Comparison of ENCODE assay signal across 12 cellular contexts in genomic region chr1:21901473-21901847, GRCh38. TPM values are rescaled to one million over a fixed set of nuclear protein-coding genes. Genes with fewer than 3 reads are reported as not detected.
DNase-seq lines count a peak whose midpoint lies in the region; ATAC-seq and TF ChIP-seq lines count a peak whose summit lies in the region.
"Had no signal": no experiment of that assay in that cellular context is flagged by ENCODE, and none has a peak within 500 bp of the region (broad histone marks: within the 10 kb centered on the region; RNA-seq: fewer than 3 reads in every experiment).

No MANE protein-coding gene starts in this region.

- in situ Hi-C loops in brain microvascular endothelial cell (cut with HindIII; ENCODE audit: low pct_ligation_motif_present, low sequenced_read_pairs) = no loop called here

- peaks cover 2% of the 10 kb centered on the region for H3K36me3 ChIP-seq in brain microvascular endothelial cell (replicated peaks)

- no peaks in the 10 kb centered on the region for H3K9me3 Mint-ChIP-seq in stimulated activated memory B cell treated with anti-CD40 and anti-IgM and Interleukin-4, amounts not matched to agents 10 μg/mL and 1 μg/mL and 100 μg/mL, for 72 hours
- H3K9me3 Mint-ChIP-seq in type B pancreatic cell = no peaks in the 10 kb centered on the region
- no peaks in the 10 kb centered on the region for H3K9me3 Mint-ChIP-seq in activated naive CD4-positive, alpha-beta T cell treated with anti-CD3 and anti-CD28 coated beads, Interleukin-2, amount 50 U/mL, for 72 hours
- H3K9me3 Mint-ChIP-seq: activated T-helper 2 cell treated with anti-CD3 and anti-CD28 coated beads, Interferon-gamma antibody, Interleukin-2, Interleukin-4, amounts not matched to agents 10 μg/mL and 5 μg/mL and 100 μg/mL, durations not matched to agents 14 hours and 24 hours and 36 hours; stimulated activated naive CD8-positive, alpha-beta T cell treated with anti-CD3 and anti-CD28 coated beads, Interleukin-15, Interleukin-2, amounts not matched to agents 100 ng/mL and 50 ng/mL, for 24 hours had no signal

- peak; percentile 65 for DNase-seq in EL
- no peak for DNase-seq in brain microvascular endothelial cell
- DNase-seq in islet precursor cell = peak; percentile 95
- DNase-seq in HT-29 (ENCODE audit: low spot score) = no peak
- DNase-seq in type B pancreatic cell (ENCODE audit: extremely low spot score, unreplicated experiment) = no peak
- no peak for DNase-seq in activated naive CD4-positive, alpha-beta T cell treated with anti-CD3 and anti-CD28 coated beads, Interleukin-2, amount 50 U/mL, for 72 hours (ENCODE audit: low spot score in 2 of 2)
- DNase-seq: GOT3, NCI-H1048 had no signal

- H3K4me1 Mint-ChIP-seq in stimulated activated memory B cell treated with anti-CD40 and anti-IgM and Interleukin-4, amounts not matched to agents 10 μg/mL and 1 μg/mL and 100 μg/mL, for 72 hours = peaks cover 6% of the 10 kb centered on the region
- peaks cover 53% of the 10 kb centered on the region for H3K4me1 Mint-ChIP-seq in type B pancreatic cell (ENCODE audit: unreplicated experiment)

- no peaks in the 10 kb centered on the region for H3K36me3 Mint-ChIP-seq in stimulated activated memory B cell treated with anti-CD40 and anti-IgM and Interleukin-4, amounts not matched to agents 10 μg/mL and 1 μg/mL and 100 μg/mL, for 72 hours
- H3K36me3 Mint-ChIP-seq in type B pancreatic cell = no peaks in the 10 kb centered on the region
- no peaks in the 10 kb centered on the region for H3K36me3 Mint-ChIP-seq in activated naive CD4-positive, alpha-beta T cell treated with anti-CD3 and anti-CD28 coated beads, Interleukin-2, amount 50 U/mL, for 72 hours

- ATAC-seq in stimulated activated memory B cell treated with anti-CD40 and anti-IgM and Interleukin-4, amounts not matched to agents 10 μg/mL and 1 μg/mL and 100 μg/mL, for 72 hours = peak; percentile 3
- no peak for ATAC-seq in activated naive CD4-positive, alpha-beta T cell treated with anti-CD3 and anti-CD28 coated beads, Interleukin-2, amount 50 U/mL, for 72 hours
- no peak for ATAC-seq in HG02571 (IDR thresholded peaks at IDR 0.05; ENCODE audit: unreplicated experiment)

- H3K4me3 Mint-ChIP-seq in stimulated activated memory B cell treated with anti-CD40 and anti-IgM and Interleukin-4, amounts not matched to agents 10 μg/mL and 1 μg/mL and 100 μg/mL, for 72 hours = no peak overlapping the region
- no peak overlapping the region for H3K4me3 Mint-ChIP-seq in type B pancreatic cell
- H3K4me3 Mint-ChIP-seq: stimulated activated naive CD8-positive, alpha-beta T cell treated with anti-CD3 and anti-CD28 coated beads, Interleukin-15, Interleukin-2, amounts not matched to agents 100 ng/mL and 50 ng/mL, for 24 hours had no signal

- no peak overlapping the region for H3K27ac ChIP-seq in brain microvascular endothelial cell

- peaks cover 21% of the 10 kb centered on the region for H3K27me3 Mint-ChIP-seq in stimulated activated memory B cell treated with anti-CD40 and anti-IgM and Interleukin-4, amounts not matched to agents 10 μg/mL and 1 μg/mL and 100 μg/mL, for 72 hours
- H3K27me3 Mint-ChIP-seq in type B pancreatic cell = no peaks in the 10 kb centered on the region
- H3K27me3 Mint-ChIP-seq: stimulated activated naive CD8-positive, alpha-beta T cell treated with anti-CD3 and anti-CD28 coated beads, Interleukin-15, Interleukin-2, amounts not matched to agents 100 ng/mL and 50 ng/mL, for 24 hours had no signal

- no peaks in the 10 kb centered on the region for H3K27me3 ChIP-seq in brain microvascular endothelial cell (replicated peaks)

- TF ChIP-seq CTCF in brain microvascular endothelial cell (IDR thresholded peaks at IDR 0.05; ENCODE audit: low read depth, low read length, missing control alignments) (peak; percentile 23), type B pancreatic cell (conservative IDR thresholded peaks at IDR 0.05) (no peak)

- no peak overlapping the region for H3K4me3 ChIP-seq in brain microvascular endothelial cell (ENCODE audit: low read depth, low read length)

- H3K27ac Mint-ChIP-seq in stimulated activated memory B cell treated with anti-CD40 and anti-IgM and Interleukin-4, amounts not matched to agents 10 μg/mL and 1 μg/mL and 100 μg/mL, for 72 hours = no peak overlapping the region
- no peak overlapping the region for H3K27ac Mint-ChIP-seq in type B pancreatic cell
- no peak overlapping the region for H3K27ac Mint-ChIP-seq in activated naive CD4-positive, alpha-beta T cell treated with anti-CD3 and anti-CD28 coated beads, Interleukin-2, amount 50 U/mL, for 72 hours
- H3K27ac Mint-ChIP-seq: activated T-helper 2 cell treated with anti-CD3 and anti-CD28 coated beads, Interferon-gamma antibody, Interleukin-2, Interleukin-4, amounts not matched to agents 10 μg/mL and 5 μg/mL and 100 μg/mL, durations not matched to agents 14 hours and 24 hours and 36 hours; stimulated activated naive CD8-positive, alpha-beta T cell treated with anti-CD3 and anti-CD28 coated beads, Interleukin-15, Interleukin-2, amounts not matched to agents 100 ng/mL and 50 ng/mL, for 24 hours had no signal

RNA-seq across cellular contexts. Expression of gene HSPG2, which starts 35.6 kb away (rescaled TPM):
- 163 and 235 TPM in 2 replicates for total RNA-seq in HT-29 (2014; rRNA removed; shearing (Covaris generic))
- total RNA-seq in type B pancreatic cell (ENCODE audit: low replicate concordance) = 124 and 130 TPM in 2 replicates
- total RNA-seq in activated naive CD4-positive, alpha-beta T cell treated with anti-CD3 and anti-CD28 coated beads, Interleukin-2, amount 50 U/mL, for 72 hours = 10 to 100 TPM in 1 of 2 donors, 1 to 10 TPM in 1; 9.2 to 37.3 TPM

Comparison
In these comparisons a context has a peak if more than half of its experiments do, and no peak if none do; other contexts are left out.
1. DNase-seq: peak in EL (single experiment) and islet precursor cell (single experiment); none in brain microvascular endothelial cell (single experiment), HT-29 (single experiment), type B pancreatic cell (single experiment) and activated naive CD4-positive, alpha-beta T cell treated with anti-CD3 and anti-CD28 coated beads, Interleukin-2, amount 50 U/mL, for 72 hours (0 of 2).